In the genomic region with DNA sequence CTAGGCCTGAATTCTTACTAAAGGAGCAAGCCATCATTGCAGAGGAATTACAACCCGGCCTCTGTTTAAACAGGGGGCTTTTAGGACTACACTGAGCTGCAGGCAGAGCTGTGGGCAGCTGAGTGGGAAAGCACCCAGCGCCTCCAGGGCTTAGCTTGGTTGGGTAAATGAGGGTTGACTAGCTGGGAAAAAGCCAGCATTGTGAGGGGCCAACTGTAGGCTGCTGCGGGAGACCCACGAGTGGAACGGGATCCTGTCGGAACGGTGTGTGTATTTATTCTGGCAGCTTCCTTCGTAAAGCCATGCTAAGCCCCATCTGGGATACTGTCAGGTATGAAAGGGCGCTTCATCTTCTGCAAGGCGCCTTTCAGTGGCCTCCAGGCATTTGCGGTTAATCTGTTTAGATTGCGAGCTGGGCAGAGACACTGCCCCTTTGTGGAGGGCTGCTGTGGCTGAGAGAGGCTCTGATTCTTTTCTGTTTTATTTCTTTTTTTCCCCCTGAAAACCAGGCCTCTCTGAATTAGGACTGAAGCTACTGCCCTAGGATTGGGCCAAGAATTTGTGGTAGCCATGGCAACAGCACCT, we compare ENCODE assay signal across 1 cellular context.
TF ChIP-seq lines count a peak whose summit lies in the region.

No MANE protein-coding gene starts in this region.

TF ChIP-seq in H1, 55 proteins besides CTCF, POLR2A, EP300 and RAD21:
- TF ChIP-seq SIRT6 (IDR thresholded peaks at IDR 0.05; ENCODE audit: low read length) (no peak), RBBP5 (IDR thresholded peaks at IDR 0.05; ENCODE audit: borderline replicate concordance, low read depth, low read length) (no peak), HDAC6 (IDR thresholded peaks at IDR 0.05; ENCODE audit: low read depth, low read length) (no peak), CHD2 (IDR thresholded peaks at IDR 0.05; ENCODE audit: low read length) (no peak), TCF12 (IDR thresholded peaks at IDR 0.05; ENCODE audit: low read depth, low read length) (no peak), NANOG (IDR thresholded peaks at IDR 0.05; ENCODE audit: insufficient read depth, low read depth, low read length, poor library complexity, severe bottlenecking) (no peak), RFX5 (IDR thresholded peaks at IDR 0.05; ENCODE audit: borderline replicate concordance, low read depth, low read length) (no peak), KDM1A (IDR thresholded peaks at IDR 0.05; ENCODE audit: borderline replicate concordance, low read length) (no peak), MAX (IDR thresholded peaks at IDR 0.05) (no peak), POLR2AphosphoS5 (IDR thresholded peaks at IDR 0.05; ENCODE audit: low read depth, low read length) (no peak), RXRA (IDR thresholded peaks at IDR 0.05; ENCODE audit: insufficient read depth, low read depth, low read length) (no peak), JUN (IDR thresholded peaks at IDR 0.05; ENCODE audit: low read depth, low read length) (no peak)
